9 cellular contexts compared by ENCODE assay signal in the genomic region with DNA sequence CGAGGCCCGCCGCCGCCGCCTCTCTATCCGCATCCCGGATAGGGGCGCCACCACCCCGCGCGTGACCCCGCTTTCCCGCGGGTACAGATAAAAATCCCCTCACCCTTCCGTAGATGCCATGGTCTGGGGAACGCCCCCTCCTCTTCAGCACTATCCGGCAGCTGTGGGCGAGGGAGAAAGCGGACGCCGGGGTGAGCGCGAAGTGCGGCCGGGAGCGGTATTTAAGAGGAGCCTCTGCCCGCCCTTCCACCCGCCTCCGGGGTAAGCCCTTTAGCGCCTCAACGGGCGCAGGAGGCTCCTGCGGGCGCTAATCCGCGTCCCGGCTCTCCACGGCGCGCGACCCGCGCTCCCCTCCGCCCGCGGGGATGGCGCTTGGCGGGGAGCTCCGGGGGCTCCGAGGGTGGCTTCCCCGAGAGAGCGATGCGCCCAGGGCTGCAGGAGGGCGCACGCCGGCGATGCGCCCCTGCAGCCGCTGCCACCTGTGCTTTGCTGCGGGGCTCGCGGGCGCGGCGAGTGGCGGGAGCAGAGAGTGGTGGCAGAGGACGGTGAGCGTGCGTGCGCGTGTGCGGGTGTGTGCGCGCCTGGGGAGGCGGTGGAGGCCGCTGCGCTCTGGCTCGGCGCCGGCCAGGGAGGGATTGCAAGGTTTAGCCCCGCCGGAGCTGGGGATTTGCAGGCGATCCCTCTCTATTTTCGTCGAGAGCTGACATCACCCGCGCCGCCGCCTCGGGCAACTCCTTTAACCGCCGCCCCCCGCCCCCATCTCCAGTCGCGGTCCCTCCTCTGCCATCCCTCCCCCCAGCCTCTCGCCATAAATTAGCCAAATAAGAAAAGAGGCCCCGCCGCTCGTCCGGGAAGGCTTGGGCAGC. TPM values are rescaled to one million over a fixed set of nuclear protein-coding genes. Genes with fewer than 3 reads are reported as not detected.
A peak's percentile ranks its signal among the peaks of the same experiment; 100 is the strongest.
DNase-seq lines count a peak whose midpoint lies in the region; FAIRE-seq and TF ChIP-seq lines count a peak whose summit lies in the region.
"Had no signal": no experiment of that assay in that cellular context is flagged by ENCODE, and none has a peak within 500 bp of the region (broad histone marks: within the 10 kb centered on the region; RNA-seq: fewer than 3 reads in every experiment).

A gene (minus strand): TSS at position 712 of the 866 bp plus-strand sequence. CDS start 592 bp downstream, at position 120.

- POLR2A ChIA-PET in endothelial cell of umbilical vein (lab: Charles Lee): interaction anchor here (0.7 kb wide), 1 partner anchor 97 kb away, joined by 3 read pairs; no protein-coding TSS in a partner anchor

- intact Hi-C loops in endothelial cell of umbilical vein (cut with micrococcal nuclease) (no loop called here), vagina (cut with DNase I) (no loop called here)

- TF ChIP-seq POLR2A in endothelial cell of umbilical vein (IDR thresholded peaks at IDR 0.05; ENCODE audit: low read depth, low read length) (no peak), vagina (IDR thresholded peaks at IDR 0.05) (no peak)

- H3K9me3 ChIP-seq in endothelial cell of umbilical vein (replicated peaks; ENCODE audit: control insufficient read depth, insufficient read depth, low read length) (no peaks in the 10 kb centered on the region), muscle layer of duodenum (ENCODE audit: control insufficient read depth in 1 of 2, low read length in 2 of 2) (no peaks in the 10 kb centered on the region), vagina (no peaks in the 10 kb centered on the region)

- H3K4me3 ChIP-seq in endothelial cell of umbilical vein (replicated peaks in 1 of 3; ENCODE audit: insufficient read depth in 1 of 3, low read depth in 1 of 3, low read length in 3 of 3) (no peak within 1 kb of the TSS), muscle layer of duodenum (ENCODE audit: low read depth in 1 of 2, low read length in 2 of 2) (peak within 1 kb of the TSS; percentile 11 to 79), vagina (peak within 1 kb of the TSS; percentile 43 to 47)

- no peak within 1 kb of the TSS for H2AFZ ChIP-seq in endothelial cell of umbilical vein (ENCODE audit: low read depth, low read length)

- dilution Hi-C loops in endothelial cell of umbilical vein (cut with MboI; ENCODE audit: extremely low pct_ligation_motif_present, low sequenced_read_pairs): no loop called here

- CTCF ChIA-PET in endothelial cell of umbilical vein (lab: Charles Lee): no interaction called here

- DNase-seq in stimulated activated CD4-positive, alpha-beta T cell treated with anti-CD3 and anti-CD28 coated beads, Interleukin-4, amount 100 ng/mL, for 1 hour: peak; percentile 11
- no peak for DNase-seq in stimulated activated CD4-positive, alpha-beta T cell treated with anti-CD3 and anti-CD28 coated beads, Interleukin-12 subunit alpha, Interleukin-12 subunit beta, amount 100 ng/mL, for 4 hours
- DNase-seq in SK-N-DZ (ENCODE audit: low spot score): peak; percentile 83
- DNase-seq in endothelial cell of umbilical vein (ENCODE audit: low read depth, low spot score): no peak
- DNase-seq in vagina (ENCODE audit: extremely low spot score in 2 of 2): no peak
- no peak for DNase-seq in AML-193 (lab: John Stamatoyannopoulos, UW)
- DNase-seq in kidney glomerular epithelial cell (lab: John Stamatoyannopoulos, UW): no peak

- H3K27me3 ChIP-seq in endothelial cell of umbilical vein (ENCODE audit: control insufficient read depth in 2 of 2, insufficient read depth in 2 of 2, low read length in 2 of 2): peaks cover 54 to 86% of the 10 kb centered on the region in 2 experiments
- H3K27me3 ChIP-seq in muscle layer of duodenum (ENCODE audit: low read depth, low read length): peaks cover 27% of the 10 kb centered on the region
- H3K27me3 ChIP-seq in vagina: no peaks in the 10 kb centered on the region

- no TSS peak for BruUV-seq in endothelial cell of umbilical vein (replicated peaks; lab: Mats Ljungman, UMichigan)

- no peak within 1 kb of the TSS for H3K4me2 ChIP-seq in endothelial cell of umbilical vein (ENCODE audit: insufficient read depth, low read length)

- FAIRE-seq in endothelial cell of umbilical vein (lab: Jason Lieb, UNC): no peak

- H3K36me3 ChIP-seq in endothelial cell of umbilical vein (ENCODE audit: control insufficient read depth in 2 of 2, extremely low read depth in 1 of 2, insufficient read depth in 2 of 2, low read length in 2 of 2) (no peaks in the 10 kb centered on the region), muscle layer of duodenum (ENCODE audit: control insufficient read depth in 1 of 2, insufficient read depth in 2 of 2, low read length in 2 of 2) (no peaks in the 10 kb centered on the region), vagina (no peaks in the 10 kb centered on the region)

- H3K9ac ChIP-seq in endothelial cell of umbilical vein (replicated peaks; ENCODE audit: extremely low read depth, insufficient read depth, low read length): no peak within 1 kb of the TSS

- H3K4me1 ChIP-seq in endothelial cell of umbilical vein (ENCODE audit: control insufficient read depth, extremely low read depth, insufficient read depth, low read length): no peaks in the 10 kb centered on the region
- peaks cover 0 to 26% of the 10 kb centered on the region in 2 donors for H3K4me1 ChIP-seq in muscle layer of duodenum (ENCODE audit: control insufficient read depth in 1 of 2, insufficient read depth in 2 of 2, low read length in 2 of 2)
- peaks cover 24% of the 10 kb centered on the region for H3K4me1 ChIP-seq in vagina

- H3K27ac ChIP-seq in endothelial cell of umbilical vein (ENCODE audit: insufficient read depth, low read depth, low read length) (no peak within 1 kb of the TSS), muscle layer of duodenum (ENCODE audit: low read length) (no peak within 1 kb of the TSS), vagina (peak within 1 kb of the TSS; percentile 17)

- H4K20me1 ChIP-seq in endothelial cell of umbilical vein (replicated peaks; ENCODE audit: control insufficient read depth, extremely low read depth, insufficient read depth, low read length): no peaks in the 10 kb centered on the region

- H3K79me2 ChIP-seq in endothelial cell of umbilical vein (ENCODE audit: control insufficient read depth, insufficient read depth, low read length): no peaks in the 10 kb centered on the region

- H3K9me1 ChIP-seq in endothelial cell of umbilical vein (replicated peaks; ENCODE audit: control insufficient read depth, extremely low read depth, insufficient read depth, low read length): no peaks in the 10 kb centered on the region

- TF ChIP-seq CTCF in endothelial cell of umbilical vein (IDR thresholded peaks at IDR 0.05; ENCODE audit: extremely low read depth in 1 of 2, insufficient read depth in 1 of 2, low read depth in 1 of 2, low read length in 2 of 2): no peak
- no peak for TF ChIP-seq CTCF in vagina (IDR thresholded peaks at IDR 0.05)

TF ChIP-seq in endothelial cell of umbilical vein, 7 proteins besides CTCF, POLR2A, EP300 and RAD21:
- TF ChIP-seq FOS (IDR thresholded peaks at IDR 0.05; ENCODE audit: borderline replicate concordance, insufficient read depth, low read length) (no peak), EZH2 (IDR thresholded peaks at IDR 0.05; ENCODE audit: borderline replicate concordance, low read depth, low read length, severe bottlenecking) (peak; percentile 75)
TF ChIP-seq in endothelial cell of umbilical vein: peak in this region for 1.

RNA-seq across cellular contexts. Expression of the gene that starts here (rescaled TPM):
- 20.8 and 23.9 TPM in 2 replicates for polyA plus RNA-seq in SK-N-DZ (2014; cell fraction: cytosol; rRNA removed)
- 24.1 and 26.7 TPM in 2 replicates for polyA plus RNA-seq in SK-N-DZ (2014; cell fraction: nucleus; rRNA removed)
- total RNA-seq in endothelial cell of umbilical vein: not detected in 2 replicates
- not detected in 2 replicates for polyA plus RNA-seq in endothelial cell of umbilical vein
- polyA plus RNA-seq in endothelial cell of umbilical vein (2011; cell fraction: cytosol; rRNA removed): not detected in 2 replicates
- not detected in 2 replicates for polyA plus RNA-seq in endothelial cell of umbilical vein (2011; cell fraction: nucleus; rRNA removed)
- polyA plus RNA-seq in endothelial cell of umbilical vein (2012): not detected in 2 replicates
- polyA minus RNA-seq in endothelial cell of umbilical vein: not detected in 2 replicates
- polyA minus RNA-seq in endothelial cell of umbilical vein (2011; cell fraction: cytosol; rRNA and poly(A)+ RNA removed): not detected
- polyA minus RNA-seq in endothelial cell of umbilical vein (2011; cell fraction: nucleus; rRNA and poly(A)+ RNA removed): not detected in 2 replicates
- total RNA-seq in vagina: 4.7 TPM
- total RNA-seq: glomerular endothelial cell had no signal

Comparison
In these comparisons a context has a peak if more than half of its experiments do, and no peak if none do; other contexts are left out.
1. DNase-seq: peak in stimulated activated CD4-positive, alpha-beta T cell treated with anti-CD3 and anti-CD28 coated beads, Interleukin-4, amount 100 ng/mL, for 1 hour (single experiment) and SK-N-DZ (single experiment); none in stimulated activated CD4-positive, alpha-beta T cell treated with anti-CD3 and anti-CD28 coated beads, Interleukin-12 subunit alpha, Interleukin-12 subunit beta, amount 100 ng/mL, for 4 hours (single experiment), endothelial cell of umbilical vein (single experiment), vagina (0 of 2), AML-193 (0 of 2) and kidney glomerular epithelial cell (single experiment).
2. H3K4me3 ChIP-seq: peak in muscle layer of duodenum (2 of 2) and vagina (2 of 2); none in endothelial cell of umbilical vein (0 of 3).